30 cellular contexts compared by ENCODE assay signal in genomic region chr2:10594481-10594880, GRCh38.
"Had no signal": no experiment of that assay in that cellular context is flagged by ENCODE, and none has a peak within 500 bp of the region (broad histone marks: within the 10 kb centered on the region; RNA-seq: fewer than 3 reads in every experiment).

No MANE protein-coding gene starts in this region.

- H3K4me3 Mint-ChIP-seq: immature natural killer cell; mesothelial cell of epicardium; naive B cell; natural killer cell treated with Interleukin-12 subunit alpha and Interleukin-12 subunit beta and Interleukin-15 and Interleukin-18, amount 100 ng/mL, for 72 hours; neural progenitor cell; stimulated activated memory B cell treated with anti-CD40 and anti-IgM and Interleukin-4, amounts not matched to agents 10 μg/mL and 1 μg/mL and 100 μg/mL, for 72 hours had no signal

- H3K9me3 Mint-ChIP-seq: immature natural killer cell; mesothelial cell of epicardium; naive B cell; natural killer cell treated with Interleukin-12 subunit alpha and Interleukin-12 subunit beta and Interleukin-15 and Interleukin-18, amount 100 ng/mL, for 72 hours; stimulated activated memory B cell treated with anti-CD40 and anti-IgM and Interleukin-4, amounts not matched to agents 10 μg/mL and 1 μg/mL and 100 μg/mL, for 72 hours had no signal

- H3K9ac ChIP-seq: neural progenitor cell had no signal

- H3K27ac ChIP-seq: neural progenitor cell, neutrophil, ovary, right atrium auricular region, stomach, testis, thyroid gland, transverse colon, upper lobe of left lung, vagina had no signal

- H3K27ac Mint-ChIP-seq: immature natural killer cell; natural killer cell treated with Interleukin-12 subunit alpha and Interleukin-12 subunit beta and Interleukin-15 and Interleukin-18, amount 100 ng/mL, for 72 hours; neural progenitor cell; progenitor cell of endocrine pancreas; stimulated activated memory B cell treated with anti-CD40 and anti-IgM and Interleukin-4, amounts not matched to agents 10 μg/mL and 1 μg/mL and 100 μg/mL, for 72 hours had no signal

- H3K27me3 ChIP-seq: neural progenitor cell, neutrophil, ovary, right atrium auricular region, right lobe of liver, stomach, testis, thyroid gland, transverse colon, upper lobe of left lung, vagina had no signal

- ATAC-seq: left colon; natural killer cell treated with Interleukin-12 subunit alpha and Interleukin-12 subunit beta and Interleukin-15 and Interleukin-18, amount 100 ng/mL, for 72 hours; stimulated activated memory B cell treated with anti-CD40 and anti-IgM and Interleukin-4, amounts not matched to agents 10 μg/mL and 1 μg/mL and 100 μg/mL, for 72 hours; stimulated activated naive CD8-positive, alpha-beta T cell treated with anti-CD3 and anti-CD28 coated beads, Interleukin-15, Interleukin-2, amounts not matched to agents 100 U/mL and 50 U/mL, for 24 hours had no signal

- H3K4me3 ChIP-seq: lung, neural progenitor cell, ovary, right atrium auricular region, right lobe of liver, smooth muscle cell, stomach, testis, thyroid gland, transverse colon, upper lobe of left lung, vagina had no signal

- H3K36me3 ChIP-seq: neural progenitor cell, ovary, right lobe of liver, thyroid gland had no signal

- H2AFZ ChIP-seq: neural progenitor cell had no signal

- H3K27me3 Mint-ChIP-seq: naive B cell; natural killer cell treated with Interleukin-12 subunit alpha and Interleukin-12 subunit beta and Interleukin-15 and Interleukin-18, amount 100 ng/mL, for 72 hours; progenitor cell of endocrine pancreas; stimulated activated memory B cell treated with anti-CD40 and anti-IgM and Interleukin-4, amounts not matched to agents 10 μg/mL and 1 μg/mL and 100 μg/mL, for 72 hours had no signal

- H3K9me3 ChIP-seq: neutrophil, ovary, right atrium auricular region, right lobe of liver, stomach, testis, thyroid gland, transverse colon, upper lobe of left lung, vagina had no signal

- H3K4me1 Mint-ChIP-seq: immature natural killer cell; stimulated activated memory B cell treated with anti-CD40 and anti-IgM and Interleukin-4, amounts not matched to agents 10 μg/mL and 1 μg/mL and 100 μg/mL, for 72 hours had no signal

- H3K4me2 ChIP-seq: neural progenitor cell, smooth muscle cell had no signal

- H3K4me1 ChIP-seq: right atrium auricular region, transverse colon, upper lobe of left lung had no signal

- DNase-seq: head of caudate nucleus; hypothalamus; immature natural killer cell; kidney; left colon; mesendoderm; naive B cell; occipital lobe; ovary; right lobe of liver; stimulated activated CD4-positive, alpha-beta T cell treated with anti-CD3 and anti-CD28 coated beads, Interleukin-1b, Interleukin-23, amount 100 ng/mL, for 48 hours; stimulated activated CD4-positive, alpha-beta T cell treated with anti-CD3 and anti-CD28 coated beads, Interleukin-2, amount 100 ng/mL, for 48 hours; stimulated activated CD4-positive, alpha-beta T cell treated with anti-CD3 and anti-CD28 coated beads, Interleukin-4, amount 100 ng/mL, for 4 hours; stimulated activated CD8-positive, alpha-beta memory T cell treated with anti-CD3 and anti-CD28 coated beads, Interleukin-4, amount 100 ng/mL, for 48 hours; stimulated activated naive CD8-positive, alpha-beta T cell treated with anti-CD3 and anti-CD28 coated beads, Interleukin-15, Interleukin-2, amounts not matched to agents 100 U/mL and 50 U/mL, for 24 hours; stomach; testis; thyroid gland; transverse colon; upper lobe of left lung had no signal
